ENCODE assay signal across 1 cellular context in genomic region chr1:222043444-222044292, GRCh38.
A peak's percentile ranks its signal among the peaks of the same experiment; 100 is the strongest.
TF ChIP-seq lines count a peak whose summit lies in the region.

No MANE protein-coding gene starts in this region.

TF ChIP-seq in SK-N-SH, 30 proteins besides CTCF, POLR2A, EP300 and RAD21 (continued from another document):
- TF ChIP-seq TAF1 (IDR thresholded peaks at IDR 0.05; ENCODE audit: borderline replicate concordance, low read depth, low read length) = no peak
- TF ChIP-seq NFIC (IDR thresholded peaks at IDR 0.05; ENCODE audit: borderline replicate concordance) = peak; percentile 92
- no peak for TF ChIP-seq REST (IDR thresholded peaks at IDR 0.05; ENCODE audit: low read depth, low read length)
- TF ChIP-seq PBX3 (IDR thresholded peaks at IDR 0.05) = peak; percentile 88
- TF ChIP-seq ZBTB33 (IDR thresholded peaks at IDR 0.05; ENCODE audit: borderline replicate concordance, low read depth) = 0 out of 2 replicates have a peak, but pooled peaks have one; percentile 24
- TF ChIP-seq USF2 (IDR thresholded peaks at IDR 0.05; ENCODE audit: borderline replicate concordance, low read depth, low read length) = no peak
- peak; percentile 85 for TF ChIP-seq GATA2 (CRISPR knock-in tag; IDR thresholded peaks at IDR 0.05)
- TF ChIP-seq RCOR1 (IDR thresholded peaks at IDR 0.05; ENCODE audit: low read length) = peak; percentile 96
- TF ChIP-seq FOXJ3 (CRISPR knock-in tag; IDR thresholded peaks at IDR 0.05) = peak; percentile 74
- peak; percentile 97 for TF ChIP-seq TCF12 (IDR thresholded peaks at IDR 0.05)
- no peak; the same call in 1 of the 2 replicates for TF ChIP-seq IRF3 (IDR thresholded peaks at IDR 0.05; ENCODE audit: low read depth, low read length)
- peak; percentile 84 for TF ChIP-seq POLR2AphosphoS5 (IDR thresholded peaks at IDR 0.05; ENCODE audit: low read depth, low read length)
- no peak for TF ChIP-seq EZH2phosphoT487 (IDR thresholded peaks at IDR 0.05; ENCODE audit: borderline replicate concordance, low read depth)
- TF ChIP-seq RXRA (IDR thresholded peaks at IDR 0.05; ENCODE audit: borderline replicate concordance, low read depth) = peak; percentile 13; the same call in 1 of the 2 replicates
- peak; percentile 72; the same call in 1 of the 2 replicates for TF ChIP-seq JUND (IDR thresholded peaks at IDR 0.05)
- peak; percentile 74; the same call in 1 of the 2 replicates for TF ChIP-seq TEAD4 (IDR thresholded peaks at IDR 0.05; ENCODE audit: borderline replicate concordance, insufficient read depth)
- 0 out of 2 replicates have a peak, but pooled peaks have one; percentile 3 for TF ChIP-seq SIN3A (IDR thresholded peaks at IDR 0.05; ENCODE audit: borderline replicate concordance, low read depth, low read length)
- no peak for TF ChIP-seq RFX5 (IDR thresholded peaks at IDR 0.05; ENCODE audit: low read length)
